In genomic region chr1:244046907-244047738, GRCh38 we compare ENCODE assay signal across 8 cellular contexts. TPM values are rescaled to one million over a fixed set of nuclear protein-coding genes. Genes with fewer than 3 reads are reported as not detected.
DNase-seq lines count a peak whose midpoint lies in the region; ATAC-seq, FAIRE-seq and TF ChIP-seq lines count a peak whose summit lies in the region.

No MANE protein-coding gene starts in this region.

- FAIRE-seq in keratinocyte (lab: Jason Lieb, UNC): peak; percentile 26

- ATAC-seq in stimulated activated naive CD8-positive, alpha-beta T cell treated with anti-CD3 and anti-CD28 coated beads, Interleukin-15, amount 100 ng/mL, for 72 hours: no peak

- H3K4me2 ChIP-seq in keratinocyte (ENCODE audit: control insufficient read depth, extremely low read depth, insufficient read depth, low read depth, low read length): peak overlapping the region; percentile 94

- H3K9me3 ChIP-seq in keratinocyte (ENCODE audit: control insufficient read depth, low read depth, low read length): no peaks in the 10 kb centered on the region

- peak overlapping the region; percentile 93 for H2AFZ ChIP-seq in keratinocyte (ENCODE audit: control insufficient read depth, low read length)

- no peaks in the 10 kb centered on the region for H3K9me1 ChIP-seq in keratinocyte (ENCODE audit: control insufficient read depth, extremely low read depth, insufficient read depth, low read length)

- DNase-seq in DMS79 treated with DMSO at 0.1 percent for 48 hours (lab: John Stamatoyannopoulos, UW): peak; percentile 11
- DNase-seq in LHCN-M2 (ENCODE audit: low read depth): peak; percentile 39
- peak; percentile 47 for DNase-seq in amniotic epithelial cell (ENCODE audit: low read depth)
- DNase-seq in keratinocyte (ENCODE audit: low read depth, low spot score): no peak
- DNase-seq in stimulated activated naive CD8-positive, alpha-beta T cell treated with anti-CD3 and anti-CD28 coated beads, Interleukin-15, amount 100 ng/mL, for 72 hours: no peak
- no peak for DNase-seq in stimulated activated naive CD4-positive, alpha-beta T cell treated with Interleukin-2 at 50 U/mL for 16 hours (lab: John Stamatoyannopoulos, UW)
- DNase-seq in stimulated activated CD4-positive, alpha-beta T cell treated with anti-CD3 and anti-CD28 coated beads, Interleukin-1b, Interleukin-23, amount 100 ng/mL, for 48 hours: no peak
- DNase-seq in NK-92 (lab: John Stamatoyannopoulos, UW; ENCODE audit: unreplicated experiment): no peak

- peak overlapping the region; percentile 98 to 99 for H3K4me3 Mint-ChIP-seq in stimulated activated naive CD8-positive, alpha-beta T cell treated with anti-CD3 and anti-CD28 coated beads, Interleukin-15, amount 100 ng/mL, for 72 hours

- no peak for TF ChIP-seq CTCF in keratinocyte (optimal IDR thresholded peaks at IDR 0.05 in 1 of 3, IDR thresholded peaks at IDR 0.05 in 1 of 3, conservative IDR thresholded peaks at IDR 0.05 in 1 of 3; ENCODE audit: extremely low read depth in 1 of 3, insufficient read depth in 2 of 3, low read length in 3 of 3)

- H3K27me3 Mint-ChIP-seq in stimulated activated naive CD8-positive, alpha-beta T cell treated with anti-CD3 and anti-CD28 coated beads, Interleukin-15, amount 100 ng/mL, for 72 hours: no peaks in the 10 kb centered on the region

- no peaks in the 10 kb centered on the region for H3K36me3 ChIP-seq in keratinocyte (ENCODE audit: control insufficient read depth in 2 of 2, extremely low read depth in 1 of 2, insufficient read depth in 2 of 2, low read length in 2 of 2)

- peaks cover 15% of the 10 kb centered on the region for H3K4me1 ChIP-seq in keratinocyte (ENCODE audit: control insufficient read depth, extremely low read depth, insufficient read depth, low read length)

- peak overlapping the region; percentile 61 to 88 (median 87) for H3K4me3 ChIP-seq in keratinocyte (ENCODE audit: control insufficient read depth in 2 of 3, extremely low read depth in 1 of 3, insufficient read depth in 2 of 3, low read depth in 1 of 3, low read length in 3 of 3)

- H4K20me1 ChIP-seq in keratinocyte (ENCODE audit: control insufficient read depth, extremely low read depth, insufficient read depth, low read length): no peaks in the 10 kb centered on the region

- peak overlapping the region; percentile 98 to 99 for H3K27ac Mint-ChIP-seq in stimulated activated naive CD8-positive, alpha-beta T cell treated with anti-CD3 and anti-CD28 coated beads, Interleukin-15, amount 100 ng/mL, for 72 hours

- H3K4me1 Mint-ChIP-seq in stimulated activated naive CD8-positive, alpha-beta T cell treated with anti-CD3 and anti-CD28 coated beads, Interleukin-15, amount 100 ng/mL, for 72 hours: peaks cover 24% of the 10 kb centered on the region

- peaks cover 10% of the 10 kb centered on the region for H3K79me2 ChIP-seq in keratinocyte (ENCODE audit: control insufficient read depth, insufficient read depth, low read length)

- peak overlapping the region; percentile 85 for H3K9ac ChIP-seq in keratinocyte (ENCODE audit: control insufficient read depth, extremely low read depth, insufficient read depth, low read length)

- peaks cover 9% of the 10 kb centered on the region for H3K27me3 ChIP-seq in keratinocyte (ENCODE audit: control insufficient read depth, extremely low read depth, insufficient read depth, low read length)

- H3K27ac ChIP-seq in keratinocyte (ENCODE audit: control insufficient read depth, insufficient read depth, low read length): peak overlapping the region; percentile 78

- H3K9me3 Mint-ChIP-seq in stimulated activated naive CD8-positive, alpha-beta T cell treated with anti-CD3 and anti-CD28 coated beads, Interleukin-15, amount 100 ng/mL, for 72 hours: no peaks in the 10 kb centered on the region

- dilution Hi-C loops in keratinocyte (cut with MboI; ENCODE audit: extremely low pct_ligation_motif_present, low sequenced_read_pairs): no loop called here

RNA-seq across cellular contexts. Expression of gene ZBTB18, which starts 4.0 kb away (rescaled TPM):
- total RNA-seq in LHCN-M2 (2014; rRNA removed): 21.0 and 37.9 TPM in 2 replicates
- 7.7 TPM for polyA plus RNA-seq in LHCN-M2 (2012)
- polyA plus RNA-seq in keratinocyte: 3.8 to 5.8 TPM (median 5.7 TPM) in 3 replicates
- polyA plus RNA-seq in keratinocyte (2011; ENCODE audit: low read depth): 2.1 TPM
- 3.0 and 3.2 TPM in 2 replicates for polyA plus RNA-seq in keratinocyte (2011; cell fraction: cytosol; rRNA removed)
- polyA plus RNA-seq in keratinocyte (2011; cell fraction: nucleus; rRNA removed): 6.5 and 7.1 TPM in 2 replicates
- polyA plus RNA-seq in keratinocyte (2012; ENCODE audit: low replicate concordance): 2.6 and 4.2 TPM in 2 replicates
- 5.0 to 6.1 TPM (median 5.6 TPM) in 3 replicates for polyA minus RNA-seq in keratinocyte
- 5.6 TPM for polyA minus RNA-seq in keratinocyte (2011; cell fraction: cytosol; rRNA and poly(A)+ RNA removed)
- polyA minus RNA-seq in keratinocyte (2011; cell fraction: nucleus; rRNA and poly(A)+ RNA removed): 3.3 and 4.2 TPM in 2 replicates

Comparison
In these comparisons a context has a peak if more than half of its experiments do, and no peak if none do; other contexts are left out.
1. DNase-seq: peak in DMS79 treated with DMSO at 0.1 percent for 48 hours (single experiment), LHCN-M2 (single experiment) and amniotic epithelial cell (single experiment); none in keratinocyte (single experiment), stimulated activated naive CD8-positive, alpha-beta T cell treated with anti-CD3 and anti-CD28 coated beads, Interleukin-15, amount 100 ng/mL, for 72 hours (0 of 2), stimulated activated naive CD4-positive, alpha-beta T cell treated with Interleukin-2 at 50 U/mL for 16 hours (single experiment), stimulated activated CD4-positive, alpha-beta T cell treated with anti-CD3 and anti-CD28 coated beads, Interleukin-1b, Interleukin-23, amount 100 ng/mL, for 48 hours (single experiment) and NK-92 (single experiment).